ENCODE assay signal across 13 cellular contexts in the genomic region with DNA sequence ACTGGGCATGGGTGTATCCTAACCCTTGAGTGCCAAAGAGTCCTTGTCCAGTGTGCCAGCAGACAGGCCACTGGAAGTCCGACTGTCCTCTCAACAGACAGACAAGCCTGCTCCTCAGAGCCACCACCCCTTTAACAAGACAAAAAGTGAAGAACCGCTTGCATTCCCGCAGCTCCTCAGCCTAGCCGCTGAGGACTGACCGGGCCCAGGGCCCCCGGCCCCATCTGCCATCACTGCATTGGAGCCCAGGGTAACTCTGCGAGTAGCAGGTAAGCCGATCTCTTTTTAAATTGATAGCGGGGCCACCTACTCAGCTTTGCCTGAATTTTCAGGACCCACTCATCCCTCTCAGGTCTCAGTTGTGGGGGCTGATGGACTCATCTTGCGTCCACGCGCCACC.
DNase-seq lines count a peak whose midpoint lies in the region; ATAC-seq and TF ChIP-seq lines count a peak whose summit lies in the region.
"Had no signal": no experiment of that assay in that cellular context is flagged by ENCODE, and none has a peak within 500 bp of the region (broad histone marks: within the 10 kb centered on the region; RNA-seq: fewer than 3 reads in every experiment).

No MANE protein-coding gene starts in this region.

- no peak for TF ChIP-seq POLR2A in IMR-90 (IDR thresholded peaks at IDR 0.05; ENCODE audit: low read depth, low read length)

- H3K9me1 ChIP-seq in IMR-90 (ENCODE audit: insufficient read depth, low read length): 0 out of 2 replicates have a peak, but pooled peaks cover 2% of the 10 kb centered on the region

- TF ChIP-seq CTCF in IMR-90 (conservative IDR thresholded peaks at IDR 0.05; ENCODE audit: low read depth, low read length): no peak
- TF ChIP-seq CTCF in brain microvascular endothelial cell (IDR thresholded peaks at IDR 0.05; ENCODE audit: low read depth, low read length, missing control alignments): no peak
- TF ChIP-seq CTCF in osteoblast (IDR thresholded peaks at IDR 0.05; ENCODE audit: extremely low read depth, low read depth, low read length): no peak

- no peak for ATAC-seq in IMR-90 (ENCODE audit: low read depth)
- ATAC-seq in HG02981 (IDR thresholded peaks at IDR 0.05; ENCODE audit: unreplicated experiment): no peak

- peak overlapping the region; percentile 81 for H3K27ac ChIP-seq in ACC112 (ENCODE audit: low read depth, low read length)
- H3K27ac ChIP-seq in IMR-90 (ENCODE audit: insufficient read depth, low read length): no peak overlapping the region
- H3K27ac ChIP-seq in brain microvascular endothelial cell: peak overlapping the region; percentile 18
- H3K27ac ChIP-seq in osteoblast (ENCODE audit: low read depth, low read length): peak overlapping the region; percentile 96
- H3K27ac ChIP-seq: BLaER1, GM23248, SK-N-MC had no signal

- peaks cover 23% of the 10 kb centered on the region; the same call in 1 of the 2 replicates for H3K36me3 ChIP-seq in ACC112 (ENCODE audit: insufficient read depth, low read length)
- 0 out of 2 replicates have a peak, but pooled peaks cover 1% of the 10 kb centered on the region for H3K36me3 ChIP-seq in IMR-90 (ENCODE audit: control insufficient read depth, insufficient read depth, low read length)
- H3K36me3 ChIP-seq in brain microvascular endothelial cell (replicated peaks): peaks cover 2% of the 10 kb centered on the region
- peaks cover 70% of the 10 kb centered on the region for H3K36me3 ChIP-seq in osteoblast (ENCODE audit: insufficient read depth, low read length)
- H3K36me3 ChIP-seq: BLaER1 had no signal

- peak overlapping the region; percentile 49; the same call in 1 of the 2 replicates for H2BK20ac ChIP-seq in IMR-90 (ENCODE audit: low read depth, low read length)

- H3K4me3 ChIP-seq in ACC112 (ENCODE audit: low read depth, low read length) (no peak overlapping the region), IMR-90 (ENCODE audit: insufficient read depth, low read depth, low read length) (no peak overlapping the region), brain microvascular endothelial cell (ENCODE audit: low read depth, low read length) (no peak overlapping the region), osteoblast (ENCODE audit: insufficient read depth, low read length) (peak overlapping the region; percentile 75)
- H3K4me3 ChIP-seq: BLaER1, GM23248, SK-N-MC had no signal

- DNase-seq in IMR-90: no peak
- DNase-seq in brain microvascular endothelial cell: no peak
- peak; percentile 58 for DNase-seq in osteoblast (ENCODE audit: insufficient read length, low spot score, missing footprints)
- DNase-seq in middle frontal gyrus (ENCODE audit: extremely low spot score, low spot score): no peak
- DNase-seq in AG08395 (ENCODE audit: low spot score): no peak
- DNase-seq: DMS79 treated with DMSO at 0.1 percent for 48 hours, NCI-H2171 treated with DMSO at 0.1 percent for 48 hours had no signal

- peak overlapping the region in 1 of 2 experiments; percentile 79; a peak in 1 of 4 replicates for H4K8ac ChIP-seq in IMR-90 (ENCODE audit: low read depth in 2 of 2, low read length in 2 of 2)

- H3K79me1 ChIP-seq in IMR-90 (ENCODE audit: low read depth in 1 of 2, low read length in 2 of 2): peaks cover 0 to 3% of the 10 kb centered on the region in 2 experiments; a peak in 1 of 4 replicates

- H2AK5ac ChIP-seq in IMR-90 (ENCODE audit: low read depth, low read length): 0 out of 2 replicates have a peak overlapping the region, but pooled peaks have one; percentile 0

- no peak overlapping the region for H2AK9ac ChIP-seq in IMR-90 (replicated peaks; ENCODE audit: low read depth, low read length, poor library complexity)

- H3K18ac ChIP-seq in IMR-90 (ENCODE audit: low read depth, low read length): no peak overlapping the region

- H3K4me2 ChIP-seq in IMR-90 (ENCODE audit: low read depth, low read length): no peak overlapping the region
- peak overlapping the region; percentile 82 for H3K4me2 ChIP-seq in osteoblast (ENCODE audit: insufficient read depth, low read length)
- H3K4me2 ChIP-seq: BLaER1 had no signal

- H4K20me1 ChIP-seq in IMR-90 (ENCODE audit: insufficient read depth, low read length): no peaks in the 10 kb centered on the region
- peaks cover 16% of the 10 kb centered on the region for H4K20me1 ChIP-seq in osteoblast (ENCODE audit: insufficient read depth, low read length)
- H4K20me1 ChIP-seq: BLaER1 had no signal

- no peak overlapping the region for H3K14ac ChIP-seq in IMR-90 (replicated peaks; ENCODE audit: low read depth, low read length)

- 97% methylated on average over 10 of the region's 12 CpGs; no CpG with 5 or more reads in 1 of the 2 experiments for WGBS in IMR-90 (ENCODE audit: extremely low coverage in 2 of 2, insufficient read length in 1 of 2), 2 experiments

- H3K4me1 ChIP-seq in ACC112 (ENCODE audit: control insufficient read depth, insufficient read depth, low read length, unreplicated experiment) (peaks cover 20% of the 10 kb centered on the region), IMR-90 (ENCODE audit: control insufficient read depth, insufficient read depth, low read length) (peaks cover 4% of the 10 kb centered on the region), osteoblast (ENCODE audit: insufficient read depth, low read length) (peaks cover 62% of the 10 kb centered on the region)
- H3K4me1 ChIP-seq: BLaER1, Caco-2 had no signal

- POLR2A ChIA-PET in IMR-90 (lab: Charles Lee; ENCODE audit: unreplicated experiment): no interaction called here

- dilution Hi-C loops in IMR-90 (cut with HindIII; ENCODE audit: low sequenced_read_pairs, unreplicated experiment): no loop called here

- H3K56ac ChIP-seq in IMR-90 (ENCODE audit: extremely low read depth, insufficient read depth, low read length): no peak overlapping the region

- peak overlapping the region; percentile 12; the same call in 1 of the 2 replicates for H4K91ac ChIP-seq in IMR-90 (ENCODE audit: insufficient read depth, low read depth, low read length)

- H2AFZ ChIP-seq in ACC112 (ENCODE audit: low read length, unreplicated experiment): no peak overlapping the region
- no peak overlapping the region for H2AFZ ChIP-seq in IMR-90 (replicated peaks; ENCODE audit: low read length, poor library complexity)
- no peak overlapping the region for H2AFZ ChIP-seq in osteoblast (ENCODE audit: low read length)
- H2AFZ ChIP-seq: GM23248 had no signal

- BruUV-seq in IMR-90 (replicated peaks; lab: Mats Ljungman, UMichigan): no TSS peak

- peak overlapping the region; percentile 66 for H2BK120ac ChIP-seq in IMR-90 (ENCODE audit: low read depth, low read length)

- H2BK15ac ChIP-seq in IMR-90 (ENCODE audit: low read depth, low read length): peak overlapping the region; percentile 1; the same call in 1 of the 3 replicates

- H3K79me2 ChIP-seq in ACC112 (ENCODE audit: control insufficient read depth, insufficient read depth, low read length, unreplicated experiment) (peaks cover 41% of the 10 kb centered on the region), osteoblast (ENCODE audit: insufficient read depth, low read length) (peaks cover 98% of the 10 kb centered on the region)

- no peak overlapping the region for H3K23ac ChIP-seq in IMR-90 (ENCODE audit: low read depth, low read length)

- peak overlapping the region; percentile 27; the same call in 1 of the 2 replicates for H4K5ac ChIP-seq in IMR-90 (ENCODE audit: low read depth, low read length)

- no peaks in the 10 kb centered on the region for H3K27me3 ChIP-seq in ACC112 (ENCODE audit: insufficient read depth, low read length)
- H3K27me3 ChIP-seq in IMR-90 (ENCODE audit: control insufficient read depth, insufficient read depth, low read length): no peaks in the 10 kb centered on the region
- H3K27me3 ChIP-seq in brain microvascular endothelial cell (replicated peaks): no peaks in the 10 kb centered on the region
- H3K27me3 ChIP-seq in osteoblast (ENCODE audit: insufficient read depth, low read length): no peaks in the 10 kb centered on the region
- H3K27me3 ChIP-seq: BLaER1 had no signal

- no peak overlapping the region for H3K9ac ChIP-seq in IMR-90 (ENCODE audit: low read depth, low read length)
- H3K9ac ChIP-seq: BLaER1, GM23248 had no signal

- CTCF ChIA-PET in IMR-90 (lab: Yijun Ruan, JAX): no interaction called here

- no peak for TF ChIP-seq RAD21 in IMR-90 (IDR thresholded peaks at IDR 0.05; ENCODE audit: low read length)

- no peaks in the 10 kb centered on the region for H3K9me3 ChIP-seq in IMR-90 (ENCODE audit: control insufficient read depth, insufficient read depth, low read length)
- no peaks in the 10 kb centered on the region for H3K9me3 ChIP-seq in osteoblast (ENCODE audit: low read depth, low read length)
- H3K9me3 ChIP-seq: BLaER1, Caco-2 had no signal

- intact Hi-C loops in IMR-90 (cut with micrococcal nuclease): no loop called here

- H2BK5ac ChIP-seq in IMR-90 (ENCODE audit: low read depth, low read length, poor library complexity, severe bottlenecking): peak overlapping the region; percentile 63

- H3K4ac ChIP-seq in IMR-90 (ENCODE audit: low read depth, low read length): peak overlapping the region; percentile 8; the same call in 1 of the 2 replicates

- in situ Hi-C loops in IMR-90 (cut with MboI; ENCODE audit: low sequenced_read_pairs) (loop anchor here (5.0 kb wide), 1 partner anchor 76 kb away; no protein-coding TSS in a partner anchor), brain microvascular endothelial cell (cut with HindIII; ENCODE audit: low pct_ligation_motif_present, low sequenced_read_pairs) (loop anchor here (10.0 kb wide), 1 partner anchor 79 kb away; a partner anchor contains a TSS)

TF ChIP-seq in IMR-90, 13 proteins besides CTCF, POLR2A, EP300 and RAD21:
- no peak for TF ChIP-seq RFX5 (IDR thresholded peaks at IDR 0.05; ENCODE audit: low read depth, low read length)
- TF ChIP-seq MXI1 (IDR thresholded peaks at IDR 0.05; ENCODE audit: borderline replicate concordance, low read depth, low read length): no peak
- no peak for TF ChIP-seq BHLHE40 (IDR thresholded peaks at IDR 0.05; ENCODE audit: low read depth, low read length)
